ENCODE assay signal across 25 cellular contexts in the genomic region with DNA sequence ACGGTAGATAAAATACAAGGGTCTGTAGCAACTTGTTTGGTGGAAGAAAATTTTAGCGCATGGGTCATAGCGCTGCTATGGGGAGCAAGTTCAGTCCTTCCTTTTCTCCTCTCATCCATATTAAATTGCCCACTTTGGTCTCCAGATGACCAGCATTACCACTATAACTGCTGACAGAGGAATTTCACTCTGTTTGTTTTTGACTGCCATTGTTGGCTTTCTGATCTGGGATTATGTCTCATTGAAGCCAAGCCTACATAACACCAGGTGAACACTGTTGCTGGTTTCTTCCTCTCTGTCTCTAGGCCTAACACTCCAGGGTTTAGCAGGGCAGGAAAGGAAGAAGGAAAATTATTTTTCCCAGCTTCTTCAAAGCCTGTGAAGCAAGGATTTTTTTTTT.
"Had no signal": no experiment of that assay in that cellular context is flagged by ENCODE, and none has a peak within 500 bp of the region (broad histone marks: within the 10 kb centered on the region; RNA-seq: fewer than 3 reads in every experiment).

No MANE protein-coding gene starts in this region.

- ATAC-seq: esophagus mucosa; gastrocnemius medialis; left cardiac atrium; left lung; naive thymus-derived CD8-positive, alpha-beta T cell; stimulated activated effector memory CD8-positive, alpha-beta T cell treated with anti-CD3 and anti-CD28 coated beads, Interleukin-12 subunit alpha, Interleukin-12 subunit beta, amount 100 ng/mL, for 72 hours; upper lobe of right lung had no signal

- H3K27ac Mint-ChIP-seq: naive thymus-derived CD8-positive, alpha-beta T cell; nephron progenitor cell; stimulated activated effector memory CD8-positive, alpha-beta T cell treated with anti-CD3 and anti-CD28 coated beads, Interleukin-12 subunit alpha, Interleukin-12 subunit beta, amount 100 ng/mL, for 72 hours; stimulated activated naive CD8-positive, alpha-beta T cell treated with anti-CD3 and anti-CD28 coated beads, Interleukin-15, Interleukin-2, amounts not matched to agents 100 ng/mL and 50 ng/mL, for 24 hours had no signal

- FAIRE-seq: colon had no signal

- H3K36me3 ChIP-seq: gastrocnemius medialis, left lung, prostate gland, right atrium auricular region, sigmoid colon, thoracic aorta, transverse colon, upper lobe of right lung, uterus had no signal

- DNase-seq: dorsolateral prefrontal cortex; effector CD4-positive, alpha-beta T cell; foreskin fibroblast; gastrocnemius medialis; head of caudate nucleus; left cardiac atrium; left lung; mesendoderm; naive thymus-derived CD8-positive, alpha-beta T cell; nephron progenitor cell; nucleus accumbens; sigmoid colon; stimulated activated CD4-positive, alpha-beta T cell treated with anti-CD3 and anti-CD28 coated beads, Interleukin-2, amount 100 ng/mL, for 24 hours; stimulated activated CD4-positive, alpha-beta T cell treated with anti-CD3 and anti-CD28 coated beads, Interleukin-4, amount 100 ng/mL, for 24 hours; transverse colon; upper lobe of right lung; uterus had no signal

- H3K9me3 Mint-ChIP-seq: naive thymus-derived CD8-positive, alpha-beta T cell; nephron progenitor cell; stimulated activated effector memory CD8-positive, alpha-beta T cell treated with anti-CD3 and anti-CD28 coated beads, Interleukin-12 subunit alpha, Interleukin-12 subunit beta, amount 100 ng/mL, for 72 hours; stimulated activated naive CD8-positive, alpha-beta T cell treated with anti-CD3 and anti-CD28 coated beads, Interleukin-15, Interleukin-2, amounts not matched to agents 100 ng/mL and 50 ng/mL, for 24 hours had no signal

- H3K27ac ChIP-seq: dorsolateral prefrontal cortex, epithelial cell of prostate, gastrocnemius medialis, left lung, prostate gland, right atrium auricular region, sigmoid colon, thoracic aorta, transverse colon, upper lobe of right lung, uterus had no signal

- H3K9me3 ChIP-seq: gastrocnemius medialis, left lung, prostate gland, right atrium auricular region, sigmoid colon, thoracic aorta, transverse colon, upper lobe of right lung, uterus had no signal

- H3K4me1 ChIP-seq: gastrocnemius medialis, prostate gland, right atrium auricular region, sigmoid colon, uterus had no signal

- H3K36me3 Mint-ChIP-seq: naive thymus-derived CD8-positive, alpha-beta T cell had no signal

- H3K27me3 Mint-ChIP-seq: stimulated activated naive CD8-positive, alpha-beta T cell treated with anti-CD3 and anti-CD28 coated beads, Interleukin-15, Interleukin-2, amounts not matched to agents 100 ng/mL and 50 ng/mL, for 24 hours had no signal

- H3K27me3 ChIP-seq: dorsolateral prefrontal cortex, gastrocnemius medialis, left lung, right atrium auricular region, sigmoid colon, transverse colon, upper lobe of right lung, uterus had no signal

- H3K4me3 Mint-ChIP-seq: naive thymus-derived CD8-positive, alpha-beta T cell; nephron progenitor cell; stimulated activated effector memory CD8-positive, alpha-beta T cell treated with anti-CD3 and anti-CD28 coated beads, Interleukin-12 subunit alpha, Interleukin-12 subunit beta, amount 100 ng/mL, for 72 hours; stimulated activated naive CD8-positive, alpha-beta T cell treated with anti-CD3 and anti-CD28 coated beads, Interleukin-15, Interleukin-2, amounts not matched to agents 100 ng/mL and 50 ng/mL, for 24 hours had no signal

- H3K4me3 ChIP-seq: dorsolateral prefrontal cortex, gastrocnemius medialis, left lung, prostate gland, right atrium auricular region, sigmoid colon, thoracic aorta, transverse colon, upper lobe of right lung, uterus had no signal
